In the genomic region with DNA sequence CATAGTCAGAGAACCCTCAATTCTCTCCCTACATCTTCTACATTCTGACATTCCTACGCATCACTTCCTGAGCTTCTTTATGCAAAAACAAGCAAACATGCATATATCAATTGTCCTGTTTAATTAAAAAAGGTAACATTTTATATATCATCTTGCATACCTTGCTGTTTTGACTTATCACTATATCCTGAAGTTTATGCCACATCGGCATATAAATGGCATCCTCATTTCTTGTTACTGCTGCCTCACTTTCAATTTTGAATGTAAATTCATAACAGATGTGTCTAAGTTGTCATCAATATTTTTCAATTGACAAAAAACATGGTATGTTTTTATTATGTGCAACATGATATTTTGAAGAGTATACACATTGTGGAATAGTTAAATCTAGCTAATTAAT, we compare ENCODE assay signal across 8 cellular contexts.
"Had no signal": no experiment of that assay in that cellular context is flagged by ENCODE, and none has a peak within 500 bp of the region (broad histone marks: within the 10 kb centered on the region; RNA-seq: fewer than 3 reads in every experiment).

No MANE protein-coding gene starts in this region.

- H3K9me3 ChIP-seq: HAP-1 had no signal

- H3K4me1 Mint-ChIP-seq: GM23338, IgD-negative memory B cell had no signal

- H3K36me3 Mint-ChIP-seq: IgD-negative memory B cell had no signal

- H3K4me2 ChIP-seq: GM23338 had no signal

- H3K27ac ChIP-seq: HL-60 had no signal

- H3K36me3 ChIP-seq: HAP-1 had no signal

- H3K4me3 ChIP-seq: GM23338, HAP-1 had no signal

- DNase-seq: H7, HFFc6, KG1 had no signal

- H3K27ac Mint-ChIP-seq: GM23338, HFFc6, IgD-negative memory B cell had no signal

- ATAC-seq: GM23338, HCT116 had no signal

- H3K27me3 Mint-ChIP-seq: IgD-negative memory B cell had no signal

- H3K4me1 ChIP-seq: HAP-1 had no signal

- H3K4me3 Mint-ChIP-seq: GM23338, HFFc6, IgD-negative memory B cell had no signal

- H2AFZ ChIP-seq: GM23338 had no signal
